In the genomic region with DNA sequence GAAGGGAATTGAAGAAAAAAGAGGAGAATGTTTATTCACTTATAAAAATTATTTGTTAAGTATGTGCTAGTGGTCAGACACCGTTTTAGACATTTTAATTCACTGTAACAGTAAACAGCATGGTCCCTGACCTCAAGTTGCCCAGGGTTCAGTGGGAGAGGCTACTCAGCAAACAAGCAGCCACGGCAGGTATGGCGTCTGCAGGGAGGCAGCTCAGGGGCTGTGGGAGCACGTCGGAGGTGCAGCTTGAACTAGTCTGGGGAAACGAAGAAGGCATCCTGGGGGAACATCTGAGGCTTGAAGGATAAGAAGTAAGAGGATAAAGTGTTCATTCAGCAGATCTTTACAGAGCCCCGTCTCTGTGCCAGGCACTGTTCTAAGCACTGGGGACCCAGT, we compare ENCODE assay signal across 9 cellular contexts.
DNase-seq lines count a peak whose midpoint lies in the region; ATAC-seq and TF ChIP-seq lines count a peak whose summit lies in the region.
"Had no signal": no experiment of that assay in that cellular context is flagged by ENCODE, and none has a peak within 500 bp of the region (broad histone marks: within the 10 kb centered on the region; RNA-seq: fewer than 3 reads in every experiment).

No MANE protein-coding gene starts in this region.

- POLR2A ChIA-PET in CD8-positive, alpha-beta T cell (lab: Charles Lee): interaction anchor here (1.0 kb wide), 1 partner anchor 8 kb away, joined by 5 read pairs; no protein-coding TSS in a partner anchor
- POLR2A ChIA-PET in activated CD4-positive, alpha-beta memory T cell treated with anti-CD3 and anti-CD28 coated beads for 36 hours (lab: Charles Lee): interaction anchor here (0.6 to 1.4 kb wide), 2 partner anchors 56 to 121 kb away, joined by 3 read pairs; no protein-coding TSS in a partner anchor

- intact Hi-C loops in CD8-positive, alpha-beta T cell (cut with DNase I, micrococcal nuclease): loop anchor here (2.0 to 5.0 kb wide), 3 partner anchors 31 to 63 kb away; no protein-coding TSS in a partner anchor
- intact Hi-C loops in activated CD4-positive, alpha-beta memory T cell treated with anti-CD3 and anti-CD28 coated beads for 36 hours (cut with micrococcal nuclease): loop anchor here (2.0 to 10.0 kb wide), 3 partner anchors 65 to 335 kb away; no protein-coding TSS in a partner anchor

- no peaks in the 10 kb centered on the region for H3K9me3 Mint-ChIP-seq in CD8-positive, alpha-beta T cell
- no peaks in the 10 kb centered on the region for H3K9me3 Mint-ChIP-seq in activated CD4-positive, alpha-beta memory T cell treated with anti-CD3 and anti-CD28 coated beads for 36 hours
- H3K9me3 Mint-ChIP-seq in naive B cell: no peaks in the 10 kb centered on the region

- H3K27me3 Mint-ChIP-seq in CD8-positive, alpha-beta T cell (ENCODE audit: low read depth): no peaks in the 10 kb centered on the region
- no peaks in the 10 kb centered on the region for H3K27me3 Mint-ChIP-seq in activated CD4-positive, alpha-beta memory T cell treated with anti-CD3 and anti-CD28 coated beads for 36 hours
- no peaks in the 10 kb centered on the region for H3K27me3 Mint-ChIP-seq in naive B cell

- H3K4me3 ChIP-seq in CD8-positive, alpha-beta T cell (ENCODE audit: low read depth, low read length): no peak overlapping the region

- no peaks in the 10 kb centered on the region for H3K36me3 ChIP-seq in CD8-positive, alpha-beta T cell (ENCODE audit: insufficient read depth, low read length)

- peak overlapping the region; percentile 44 for H3K4me3 Mint-ChIP-seq in CD8-positive, alpha-beta T cell
- H3K4me3 Mint-ChIP-seq in activated CD4-positive, alpha-beta memory T cell treated with anti-CD3 and anti-CD28 coated beads for 36 hours: no peak overlapping the region
- peak overlapping the region; percentile 65 to 93 (median 84) for H3K4me3 Mint-ChIP-seq in naive B cell

- TF ChIP-seq CTCF in CD8-positive, alpha-beta T cell (IDR thresholded peaks at IDR 0.05): no peak

- H3K36me3 Mint-ChIP-seq in CD8-positive, alpha-beta T cell: peaks cover 29% of the 10 kb centered on the region
- H3K36me3 Mint-ChIP-seq in activated CD4-positive, alpha-beta memory T cell treated with anti-CD3 and anti-CD28 coated beads for 36 hours: peaks cover 15% of the 10 kb centered on the region
- peaks cover under 1 to 2% of the 10 kb centered on the region in 2 donors for H3K36me3 Mint-ChIP-seq in naive B cell

- H3K9me3 ChIP-seq in CD8-positive, alpha-beta T cell (ENCODE audit: low read length): no peaks in the 10 kb centered on the region

- peak overlapping the region; percentile 4 for H3K27ac ChIP-seq in CD8-positive, alpha-beta T cell (ENCODE audit: low read depth, low read length)

- peaks cover 84% of the 10 kb centered on the region for H3K4me1 ChIP-seq in CD8-positive, alpha-beta T cell (ENCODE audit: insufficient read depth, low read length)

- H3K4me1 Mint-ChIP-seq in CD8-positive, alpha-beta T cell (ENCODE audit: low read depth): peaks cover 86% of the 10 kb centered on the region
- peaks cover 89% of the 10 kb centered on the region for H3K4me1 Mint-ChIP-seq in activated CD4-positive, alpha-beta memory T cell treated with anti-CD3 and anti-CD28 coated beads for 36 hours (ENCODE audit: low read depth)
- H3K4me1 Mint-ChIP-seq in naive B cell: peaks cover 67 to 94% (median 75%) of the 10 kb centered on the region in 3 donors

- peak overlapping the region; percentile 99 for H3K27ac Mint-ChIP-seq in CD8-positive, alpha-beta T cell
- H3K27ac Mint-ChIP-seq in activated CD4-positive, alpha-beta memory T cell treated with anti-CD3 and anti-CD28 coated beads for 36 hours: peak overlapping the region; percentile 100
- peak overlapping the region; percentile 47 to 98 (median 97) for H3K27ac Mint-ChIP-seq in naive B cell

- ATAC-seq in CD8-positive, alpha-beta T cell: no peak
- peak; percentile 25 for ATAC-seq in GM21381 (IDR thresholded peaks at IDR 0.05; ENCODE audit: unreplicated experiment)
- ATAC-seq in naive B cell (ENCODE audit: low read depth in 2 of 2): no peak

- no peaks in the 10 kb centered on the region for H3K27me3 ChIP-seq in CD8-positive, alpha-beta T cell (ENCODE audit: insufficient read depth, low read length)

- DNase-seq in CD8-positive, alpha-beta T cell: no peak
- DNase-seq in activated CD4-positive, alpha-beta memory T cell treated with anti-CD3 and anti-CD28 coated beads for 36 hours: no peak
- DNase-seq in naive B cell (no peak), NAMALWA (ENCODE audit: low spot score) (no peak), DMS153 treated with DMSO at 0.1 percent for 48 hours (lab: John Stamatoyannopoulos, UW; ENCODE audit: unreplicated experiment) (no peak), iPS-NIHi7 (ENCODE audit: extremely low spot score) (no peak), DMS53 (lab: John Stamatoyannopoulos, UW) (no peak)
- DNase-seq: Calu3 had no signal

- CTCF ChIA-PET in CD8-positive, alpha-beta T cell (lab: Charles Lee): no interaction called here
- CTCF ChIA-PET in activated CD4-positive, alpha-beta memory T cell treated with anti-CD3 and anti-CD28 coated beads for 36 hours (lab: Charles Lee): no interaction called here
